In the genomic region with DNA sequence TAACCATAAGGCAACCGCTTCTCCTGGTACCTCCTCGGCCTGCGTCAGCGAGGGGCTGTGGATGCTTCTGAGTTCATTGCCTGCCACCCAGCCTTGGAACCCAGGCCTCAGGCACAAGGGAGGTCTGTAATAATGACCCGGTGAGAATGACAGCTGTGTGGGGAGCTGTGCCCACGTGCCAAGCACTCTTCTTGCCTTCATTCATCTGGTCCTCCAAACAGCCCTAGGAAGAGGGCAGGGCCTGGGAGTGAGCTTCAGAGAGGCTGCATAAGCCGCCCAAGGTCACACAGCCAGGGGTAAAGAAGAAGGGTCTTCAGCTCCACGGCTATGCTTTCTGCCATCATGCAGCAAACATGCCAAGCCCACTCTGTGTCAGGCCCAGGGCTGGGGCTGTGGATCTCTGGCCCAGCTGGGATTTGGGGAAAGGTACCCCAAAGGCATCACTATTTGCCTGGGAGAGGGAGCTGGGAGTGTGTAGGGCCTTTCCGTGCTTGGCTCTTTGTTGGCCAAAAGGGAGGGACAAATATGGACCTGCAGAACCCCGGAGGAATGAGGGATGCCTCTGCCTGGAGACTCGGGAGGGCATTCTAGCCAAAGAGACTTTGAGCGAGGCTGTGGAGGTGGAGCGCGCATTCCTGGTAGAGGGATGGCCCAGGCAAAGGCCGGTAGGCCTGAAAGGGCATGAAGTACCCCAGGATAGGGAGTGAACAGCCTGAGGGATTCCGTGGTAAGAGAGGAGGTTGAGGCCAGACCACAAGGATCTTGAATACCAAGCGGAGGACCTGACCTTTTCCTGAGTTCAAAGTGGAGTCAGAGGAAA, we compare ENCODE assay signal across 17 cellular contexts. TPM values are rescaled to one million over a fixed set of nuclear protein-coding genes. Genes with fewer than 3 reads are reported as not detected.
DNase-seq lines count a peak whose midpoint lies in the region; TF ChIP-seq lines count a peak whose summit lies in the region.
"Had no signal": no experiment of that assay in that cellular context is flagged by ENCODE, and none has a peak within 500 bp of the region (broad histone marks: within the 10 kb centered on the region; RNA-seq: fewer than 3 reads in every experiment).

No MANE protein-coding gene starts in this region.

- POLR2A ChIA-PET in RWPE1 (lab: Yijun Ruan, JAX; ENCODE audit: low non-redundant PET) = no interaction called here

- no TSS peak for BruUV-seq in Calu3 (replicated peaks; lab: Mats Ljungman, UMichigan)

- DNase-seq in Calu3 (no peak), RWPE1 (ENCODE audit: low spot score) (no peak), left ventricle myocardium inferior (peak; percentile 9), progenitor cell of endocrine pancreas (ENCODE audit: low spot score, unreplicated experiment) (no peak), HT-29 (ENCODE audit: low spot score) (no peak), NCI-H1048 (lab: John Stamatoyannopoulos, UW) (no peak), NCI-H2029 (lab: John Stamatoyannopoulos, UW) (no peak)
- DNase-seq in activated CD4-positive, alpha-beta T cell treated with anti-CD3 and anti-CD28 coated beads, Interleukin-2, amount 10 ng/mL, durations not matched to agents 24 days and 14 days = no peak
- DNase-seq: activated CD4-positive, alpha-beta T cell treated with anti-CD3 and anti-CD28 coated beads, Interleukin-2, amount 50 U/mL, for 4 hours; activated T-cell treated with anti-CD3 and anti-CD28 coated beads, Interleukin-2, amount 50 U/mL, for 72 hours; AML-193; amniotic stem cell; NCI-H187 had no signal

- no peak overlapping the region for H3K4me3 ChIP-seq in left ventricle myocardium inferior

- H3K9me3 Mint-ChIP-seq in Calu3 (ENCODE audit: low read depth, unreplicated experiment) = peaks cover 5% of the 10 kb centered on the region
- no peaks in the 10 kb centered on the region for H3K9me3 Mint-ChIP-seq in progenitor cell of endocrine pancreas (ENCODE audit: low read depth)
- H3K9me3 Mint-ChIP-seq in activated CD4-positive, alpha-beta T cell treated with anti-CD3 and anti-CD28 coated beads, Interleukin-2, amount 10 ng/mL, durations not matched to agents 24 days and 14 days = no peaks in the 10 kb centered on the region

- H3K4me3 Mint-ChIP-seq in Calu3 (ENCODE audit: low read depth, unreplicated experiment) (no peak overlapping the region), progenitor cell of endocrine pancreas (ENCODE audit: low read depth) (no peak overlapping the region)
- H3K4me3 Mint-ChIP-seq in activated CD4-positive, alpha-beta T cell treated with anti-CD3 and anti-CD28 coated beads, Interleukin-2, amount 10 ng/mL, durations not matched to agents 24 days and 14 days = no peak overlapping the region

- H3K27ac Mint-ChIP-seq in Calu3 (ENCODE audit: unreplicated experiment) (peak overlapping the region; percentile 48), progenitor cell of endocrine pancreas (peak overlapping the region; percentile 88)
- no peak overlapping the region for H3K27ac Mint-ChIP-seq in activated CD4-positive, alpha-beta T cell treated with anti-CD3 and anti-CD28 coated beads, Interleukin-2, amount 10 ng/mL, durations not matched to agents 24 days and 14 days
- H3K27ac Mint-ChIP-seq: activated T-cell treated with anti-CD3 and anti-CD28 coated beads, Interleukin-2, amount 50 U/mL, for 72 hours had no signal

- no peaks in the 10 kb centered on the region for H3K9me3 ChIP-seq in left ventricle myocardium inferior (replicated peaks)

- H3K27ac ChIP-seq in RWPE1 (peak overlapping the region; percentile 93), left ventricle myocardium inferior (replicated peaks) (peak overlapping the region; percentile 94)

- H3K36me3 Mint-ChIP-seq in Calu3 (ENCODE audit: insufficient read depth, unreplicated experiment) = peaks cover 18% of the 10 kb centered on the region
- H3K36me3 Mint-ChIP-seq in progenitor cell of endocrine pancreas (ENCODE audit: insufficient read depth) = no peaks in the 10 kb centered on the region
- no peaks in the 10 kb centered on the region for H3K36me3 Mint-ChIP-seq in activated CD4-positive, alpha-beta T cell treated with anti-CD3 and anti-CD28 coated beads, Interleukin-2, amount 10 ng/mL, durations not matched to agents 24 days and 14 days (ENCODE audit: low read depth)

- CTCF ChIA-PET in Calu3 (lab: Charles Lee) (interaction anchor here (1.0 to 3.9 kb wide), 3 partner anchors 10 to 21 kb away, joined by 3 to 27 read pairs (median 6); a partner anchor contains a TSS), RWPE1 (lab: Yijun Ruan, JAX) (interaction anchor here (0.7 to 0.9 kb wide), 3 partner anchors 10 to 31 kb away, joined by 3 to 6 read pairs (median 4); a partner anchor contains a TSS)

- H3K4me1 Mint-ChIP-seq in Calu3 (ENCODE audit: low read depth, unreplicated experiment) (peaks cover 25% of the 10 kb centered on the region), progenitor cell of endocrine pancreas (ENCODE audit: low read depth) (peaks cover 1% of the 10 kb centered on the region)
- peaks cover 10% of the 10 kb centered on the region for H3K4me1 Mint-ChIP-seq in activated CD4-positive, alpha-beta T cell treated with anti-CD3 and anti-CD28 coated beads, Interleukin-2, amount 10 ng/mL, durations not matched to agents 24 days and 14 days

- TF ChIP-seq CTCF in Calu3 (IDR thresholded peaks at IDR 0.05; ENCODE audit: unreplicated experiment) (no peak), RWPE1 (conservative IDR thresholded peaks at IDR 0.05; ENCODE audit: low read depth) (no peak), left ventricle myocardium inferior (IDR thresholded peaks at IDR 0.05; ENCODE audit: borderline replicate concordance) (no peak), progenitor cell of endocrine pancreas (IDR thresholded peaks at IDR 0.05; ENCODE audit: unreplicated experiment) (no peak)

- no peaks in the 10 kb centered on the region for H3K36me3 ChIP-seq in left ventricle myocardium inferior

- no peaks in the 10 kb centered on the region for H3K27me3 ChIP-seq in left ventricle myocardium inferior (ENCODE audit: low read depth)

- H3K27me3 Mint-ChIP-seq in Calu3 (ENCODE audit: unreplicated experiment) (peaks cover 9% of the 10 kb centered on the region), progenitor cell of endocrine pancreas (peaks cover 12% of the 10 kb centered on the region)
- H3K27me3 Mint-ChIP-seq in activated CD4-positive, alpha-beta T cell treated with anti-CD3 and anti-CD28 coated beads, Interleukin-2, amount 10 ng/mL, durations not matched to agents 24 days and 14 days = peaks cover 8% of the 10 kb centered on the region

- peaks cover 54% of the 10 kb centered on the region for H3K4me1 ChIP-seq in left ventricle myocardium inferior

- intact Hi-C loops in Calu3 (cut with micrococcal nuclease; ENCODE audit: unreplicated experiment) = no loop called here
- intact Hi-C loops in left ventricle myocardium inferior (cut with micrococcal nuclease) = no loop called here
- intact Hi-C loops in activated CD4-positive, alpha-beta T cell treated with anti-CD3 and anti-CD28 coated beads, Interleukin-2, amount 10 ng/mL, durations not matched to agents 24 days and 14 days (cut with micrococcal nuclease) = loop anchor here (10.0 kb wide), 2 partner anchors 320 to 370 kb away; no protein-coding TSS in a partner anchor

RNA-seq across cellular contexts. Expression of a gene that starts 10.1 kb away (rescaled TPM):
- total RNA-seq in Calu3 (2022) (0.28 TPM in 1 of 2 replicates, not detected in the other), left ventricle myocardium inferior (0.47 TPM), progenitor cell of endocrine pancreas (not detected in 2 replicates)
- not detected in 2 replicates for total RNA-seq in activated CD4-positive, alpha-beta T cell treated with anti-CD3 and anti-CD28 coated beads, Interleukin-2, amount 10 ng/mL, durations not matched to agents 24 days and 14 days
- total RNA-seq in HT-29 (2014; rRNA removed; shearing (Covaris generic)) = 0.37 and 0.46 TPM in 2 replicates
- total RNA-seq: activated T-cell treated with anti-CD3 and anti-CD28 coated beads, Interleukin-2, amount 50 U/mL, for 72 hours; kidney epithelial cell; LHCN-M2; NCI-H460; pulmonary artery endothelial cell had no signal
